Comparison of ENCODE assay signal across 8 cellular contexts in genomic region chr16:138049-138417, GRCh38. TPM values are rescaled to one million over a fixed set of nuclear protein-coding genes. Genes with fewer than 3 reads are reported as not detected.
DNase-seq lines count a peak whose midpoint lies in the region; FAIRE-seq and TF ChIP-seq lines count a peak whose summit lies in the region.

No MANE protein-coding gene starts in this region.

- H3K4me2 ChIP-seq in KMS-11 (peak overlapping the region; percentile 89), osteoblast (ENCODE audit: insufficient read depth, low read length) (peak overlapping the region; percentile 83)

- H3K9me3 ChIP-seq in osteoblast (ENCODE audit: low read depth, low read length) = no peaks in the 10 kb centered on the region

- TF ChIP-seq CTCF in AG09309 (IDR thresholded peaks at IDR 0.05; ENCODE audit: control insufficient read depth, insufficient read depth, low read depth, low read length, missing control alignments) (no peak), KMS-11 (conservative IDR thresholded peaks at IDR 0.05; ENCODE audit: low read depth, low read length) (no peak), osteoblast (IDR thresholded peaks at IDR 0.05; ENCODE audit: extremely low read depth, low read depth, low read length) (no peak)

- no peaks in the 10 kb centered on the region for H4K20me1 ChIP-seq in KMS-11 (ENCODE audit: insufficient read depth)
- peaks cover 13% of the 10 kb centered on the region for H4K20me1 ChIP-seq in osteoblast (ENCODE audit: insufficient read depth, low read length)

- H3K79me2 ChIP-seq in KMS-11 (ENCODE audit: insufficient read depth, low read depth) (peaks cover 15% of the 10 kb centered on the region), osteoblast (ENCODE audit: insufficient read depth, low read length) (peaks cover 39% of the 10 kb centered on the region)

- H2AFZ ChIP-seq in KMS-11 (ENCODE audit: low read depth) (peak overlapping the region; percentile 76), osteoblast (ENCODE audit: low read length) (peak overlapping the region; percentile 51)

- H3K27ac ChIP-seq in KMS-11 = peak overlapping the region; percentile 44
- H3K27ac ChIP-seq in osteoblast (ENCODE audit: low read depth, low read length) = peak overlapping the region; percentile 45

- peaks cover 5% of the 10 kb centered on the region for H3K4me1 ChIP-seq in KMS-11 (ENCODE audit: low read depth, poor library complexity, severe bottlenecking)
- no peaks in the 10 kb centered on the region for H3K4me1 ChIP-seq in osteoblast (ENCODE audit: insufficient read depth, low read length)

- no peaks in the 10 kb centered on the region for H3K36me3 ChIP-seq in KMS-11 (ENCODE audit: insufficient read depth)
- no peaks in the 10 kb centered on the region for H3K36me3 ChIP-seq in osteoblast (ENCODE audit: insufficient read depth, low read length)

- peak overlapping the region; percentile 79 for H3K9ac ChIP-seq in KMS-11

- H3K4me3 ChIP-seq in AG09309 (ENCODE audit: control insufficient read depth, low read depth, low read length) (peak overlapping the region; percentile 74), KMS-11 (IDR thresholded peaks at IDR 0.05; ENCODE audit: insufficient read depth, low read depth, low read length) (no peak overlapping the region), osteoblast (ENCODE audit: insufficient read depth, low read length) (peak overlapping the region; percentile 83)

- DNase-seq in AG09309 (ENCODE audit: low read depth) (no peak), activated T-cell treated with anti-CD3 and anti-CD28 coated beads for 48 hours (ENCODE audit: low read depth) (peak; percentile 13), fibroblast of peridontal ligament (ENCODE audit: extremely low read depth) (peak; percentile 9), osteoblast (ENCODE audit: insufficient read length, low spot score, missing footprints) (peak; percentile 89), NCI-H2081 treated with DMSO at 0.1 percent for 48 hours (lab: John Stamatoyannopoulos, UW) (no peak), RCC 7860 (ENCODE audit: low spot score) (no peak), DMS153 treated with DMSO at 0.1 percent for 48 hours (lab: John Stamatoyannopoulos, UW; ENCODE audit: unreplicated experiment) (no peak)

- H3K27me3 ChIP-seq in KMS-11 (ENCODE audit: insufficient read depth, low read depth) (no peaks in the 10 kb centered on the region), osteoblast (ENCODE audit: insufficient read depth, low read length) (no peaks in the 10 kb centered on the region)

- no peak for FAIRE-seq in RCC 7860 (lab: Jason Lieb, UNC)

RNA-seq across cellular contexts. Expression of gene NPRL3, which starts 0.4 kb away (rescaled TPM):
- 10.1 and 10.6 TPM in 2 replicates for total RNA-seq in osteoblast

RNA-seq across cellular contexts. Expression of gene HBZ, which starts 14.4 kb away (rescaled TPM):
- not detected in 2 replicates for total RNA-seq in osteoblast

RNA-seq across cellular contexts. Expression of gene HBM, which starts 27.7 kb away (rescaled TPM):
- not detected in 2 replicates for total RNA-seq in osteoblast

RNA-seq across cellular contexts. Expression of gene HBA2, which starts 34.6 kb away (rescaled TPM):
- total RNA-seq in osteoblast = not detected in 2 replicates

RNA-seq across cellular contexts. Expression of gene HBA1, which starts 38.4 kb away (rescaled TPM):
- total RNA-seq in osteoblast = not detected in 2 replicates

Comparison
In these comparisons a context has a peak if more than half of its experiments do, and no peak if none do; other contexts are left out.
1. DNase-seq: peak in activated T-cell treated with anti-CD3 and anti-CD28 coated beads for 48 hours (single experiment), fibroblast of peridontal ligament (single experiment) and osteoblast (single experiment); none in AG09309 (single experiment), NCI-H2081 treated with DMSO at 0.1 percent for 48 hours (single experiment), RCC 7860 (single experiment) and DMS153 treated with DMSO at 0.1 percent for 48 hours (single experiment).